Comparison of ENCODE assay signal across 10 cellular contexts in genomic region chr7:130993671-130994365, GRCh38.
DNase-seq lines count a peak whose midpoint lies in the region; ATAC-seq and TF ChIP-seq lines count a peak whose summit lies in the region.
"Had no signal": no experiment of that assay in that cellular context is flagged by ENCODE, and none has a peak within 500 bp of the region (broad histone marks: within the 10 kb centered on the region; RNA-seq: fewer than 3 reads in every experiment).

No MANE protein-coding gene starts in this region.

- H3K27me3 ChIP-seq in adipocyte (replicated peaks; ENCODE audit: control insufficient read depth, insufficient read depth, low read length) (no peaks in the 10 kb centered on the region), mesenchymal stem cell (ENCODE audit: control insufficient read depth in 1 of 2, insufficient read depth in 1 of 2, low read length in 2 of 2) (no peaks in the 10 kb centered on the region), transverse colon (no peaks in the 10 kb centered on the region)

- no peak overlapping the region for H2BK5ac ChIP-seq in mesenchymal stem cell (ENCODE audit: low read depth, low read length, poor library complexity, severe bottlenecking)

- H3K4me1 ChIP-seq in adipocyte (ENCODE audit: control insufficient read depth, insufficient read depth, low read length) (peaks cover 59% of the 10 kb centered on the region), mesenchymal stem cell (ENCODE audit: control insufficient read depth, insufficient read depth, low read depth, low read length) (peaks cover 9% of the 10 kb centered on the region), transverse colon (peaks cover 34 to 94% (median 63%) of the 10 kb centered on the region in 4 donors)

- H2BK120ac ChIP-seq in mesenchymal stem cell (ENCODE audit: low read depth, low read length) = no peak overlapping the region

- H3K4me1 Mint-ChIP-seq in activated T-cell treated with anti-CD3 and anti-CD28 coated beads, Interleukin-2, amount 50 U/mL, for 72 hours (ENCODE audit: low read depth) = peaks cover 84% of the 10 kb centered on the region
- H3K4me1 Mint-ChIP-seq in immature natural killer cell = peaks cover 85 to 93% of the 10 kb centered on the region in 2 donors

- no peak overlapping the region for H2AFZ ChIP-seq in mesenchymal stem cell (ENCODE audit: low read depth, low read length)

- ATAC-seq in activated T-cell treated with anti-CD3 and anti-CD28 coated beads, Interleukin-2, amount 50 U/mL, for 72 hours (replicated peaks in 1 of 2) = no peak
- ATAC-seq in sciatic nerve = no peak

- in situ Hi-C loops in transverse colon (cut with MboI; ENCODE audit: low pct_ligation_motif_present in 1 of 4, low pct_unique_long_range_greater_than_20kb in 1 of 4, low sequenced_read_pairs in 3 of 4) = loop anchor here in 1 of 4 donors (10.0 kb wide), 1 partner anchor 89 kb away; no protein-coding TSS in a partner anchor

- no peak for DNase-seq in activated T-cell treated with anti-CD3 and anti-CD28 coated beads, Interleukin-2, amount 50 U/mL, for 72 hours
- no peak for DNase-seq in activated T-cell treated with anti-CD3 and anti-CD28 coated beads, Interleukin-2, amount 50 U/mL, for 1 hour
- no peak for DNase-seq in adipocyte (ENCODE audit: low read depth)
- no peak for DNase-seq in mesenchymal stem cell
- DNase-seq in transverse colon = no peak
- DNase-seq in sciatic nerve (ENCODE audit: low spot score) = no peak
- no peak for DNase-seq in immature natural killer cell
- no peak for DNase-seq in iPS-NIHi11 (ENCODE audit: low spot score)
- DNase-seq: foreskin melanocyte, SW 1271 had no signal

- H3K9me3 ChIP-seq in adipocyte (ENCODE audit: control insufficient read depth, low read length) (no peaks in the 10 kb centered on the region), mesenchymal stem cell (ENCODE audit: control insufficient read depth, low read length) (no peaks in the 10 kb centered on the region), transverse colon (no peaks in the 10 kb centered on the region)

- H3K36me3 ChIP-seq in adipocyte (ENCODE audit: control insufficient read depth, insufficient read depth, low read length, severe bottlenecking) (peaks cover 21% of the 10 kb centered on the region), mesenchymal stem cell (ENCODE audit: control insufficient read depth in 1 of 2, insufficient read depth in 2 of 2, low read depth in 1 of 2, low read length in 2 of 2) (peaks cover 11 to 53% of the 10 kb centered on the region in 2 experiments), transverse colon (no peaks in the 10 kb centered on the region)

- H2AK5ac ChIP-seq in mesenchymal stem cell (ENCODE audit: low read length, severe bottlenecking) = no peak overlapping the region

- no peaks in the 10 kb centered on the region for H3K27me3 Mint-ChIP-seq in activated T-cell treated with anti-CD3 and anti-CD28 coated beads, Interleukin-2, amount 50 U/mL, for 72 hours (ENCODE audit: low read depth)
- peaks cover 0 to 8% (median 3%) of the 10 kb centered on the region in 3 donors for H3K27me3 Mint-ChIP-seq in immature natural killer cell (ENCODE audit: low read depth in 3 of 3)

- no peak for TF ChIP-seq CTCF in transverse colon (IDR thresholded peaks at IDR 0.05)

- H3K79me1 ChIP-seq in mesenchymal stem cell (replicated peaks; ENCODE audit: low read length, poor library complexity, severe bottlenecking) = peaks cover 22% of the 10 kb centered on the region

- H3K27ac Mint-ChIP-seq in activated T-cell treated with anti-CD3 and anti-CD28 coated beads, Interleukin-2, amount 50 U/mL, for 72 hours = peak overlapping the region; percentile 100
- H3K27ac Mint-ChIP-seq in immature natural killer cell = peak overlapping the region in 2 of 6 donors; percentile 45 to 73

- no peak overlapping the region for H2BK12ac ChIP-seq in mesenchymal stem cell (ENCODE audit: low read length in 2 of 2)

- H3K36me3 Mint-ChIP-seq in activated T-cell treated with anti-CD3 and anti-CD28 coated beads, Interleukin-2, amount 50 U/mL, for 72 hours (ENCODE audit: insufficient read depth in 2 of 2) = peaks cover 3 to 5% of the 10 kb centered on the region in 2 donors
- no peaks in the 10 kb centered on the region for H3K36me3 Mint-ChIP-seq in immature natural killer cell

- no peak overlapping the region for H3K23ac ChIP-seq in mesenchymal stem cell (ENCODE audit: low read length in 2 of 2)

- intact Hi-C loops in transverse colon (cut with DNase I; ENCODE audit: low total_unique reads) (no loop called here), sciatic nerve (cut with DNase I) (no loop called here)

- H3K9ac ChIP-seq in adipocyte (ENCODE audit: low read length) = peak overlapping the region; percentile 80
- peak overlapping the region; percentile 71 for H3K9ac ChIP-seq in mesenchymal stem cell (ENCODE audit: low read length)

- no peak overlapping the region for H2BK15ac ChIP-seq in mesenchymal stem cell (ENCODE audit: low read depth, poor library complexity, severe bottlenecking)

- no peak overlapping the region for H3K14ac ChIP-seq in mesenchymal stem cell (ENCODE audit: low read length in 2 of 2)

- H3K4me3 ChIP-seq in adipocyte (ENCODE audit: low read length) (peak overlapping the region; percentile 65), mesenchymal stem cell (ENCODE audit: insufficient read depth in 1 of 2, low read depth in 1 of 2, low read length in 2 of 2) (no peak overlapping the region), transverse colon (no peak overlapping the region)

- H3K27ac ChIP-seq in mesenchymal stem cell (ENCODE audit: low read length, poor library complexity, severe bottlenecking) = no peak overlapping the region
- H3K27ac ChIP-seq in transverse colon = peak overlapping the region; percentile 79 to 86 (median 81)

- H4K91ac ChIP-seq in mesenchymal stem cell (ENCODE audit: low read length) = no peak overlapping the region

- peak overlapping the region in 1 of 2 experiments; percentile 24 for H3K4ac ChIP-seq in mesenchymal stem cell (ENCODE audit: low read depth in 1 of 2, low read length in 2 of 2)

- peak overlapping the region; percentile 16 to 99 for H3K4me3 Mint-ChIP-seq in activated T-cell treated with anti-CD3 and anti-CD28 coated beads, Interleukin-2, amount 50 U/mL, for 72 hours
- H3K4me3 Mint-ChIP-seq in immature natural killer cell = no peak overlapping the region

- H4K8ac ChIP-seq in mesenchymal stem cell (ENCODE audit: low read length) = no peak overlapping the region

- WGBS in mesenchymal stem cell = 96% methylated on average over 8 of the region's 11 CpGs
- WGBS in transverse colon (ENCODE audit: low coverage in 1 of 2), 2 donors = 42 to 64% methylated on average over 4 to 11 of the region's 11 CpGs

- H3K18ac ChIP-seq in mesenchymal stem cell (ENCODE audit: low read depth in 1 of 2, low read length in 2 of 2) = no peak overlapping the region

- TF ChIP-seq POLR2A in transverse colon (IDR thresholded peaks at IDR 0.05) = no peak

- H3K9me3 Mint-ChIP-seq in activated T-cell treated with anti-CD3 and anti-CD28 coated beads, Interleukin-2, amount 50 U/mL, for 72 hours = no peaks in the 10 kb centered on the region
- H3K9me3 Mint-ChIP-seq in immature natural killer cell = no peaks in the 10 kb centered on the region

- no peak overlapping the region for H3K4me2 ChIP-seq in mesenchymal stem cell (ENCODE audit: low read length, poor library complexity, severe bottlenecking)

- no peak for TF ChIP-seq EP300 in transverse colon (IDR thresholded peaks at IDR 0.05; ENCODE audit: low read depth)

Comparison
In these comparisons a context has a peak if more than half of its experiments do, and no peak if none do; other contexts are left out.
1. H3K4me3 Mint-ChIP-seq: peak in activated T-cell treated with anti-CD3 and anti-CD28 coated beads, Interleukin-2, amount 50 U/mL, for 72 hours (2 of 2); none in immature natural killer cell (0 of 5).